ENCODE assay signal across 24 cellular contexts in the genomic region with DNA sequence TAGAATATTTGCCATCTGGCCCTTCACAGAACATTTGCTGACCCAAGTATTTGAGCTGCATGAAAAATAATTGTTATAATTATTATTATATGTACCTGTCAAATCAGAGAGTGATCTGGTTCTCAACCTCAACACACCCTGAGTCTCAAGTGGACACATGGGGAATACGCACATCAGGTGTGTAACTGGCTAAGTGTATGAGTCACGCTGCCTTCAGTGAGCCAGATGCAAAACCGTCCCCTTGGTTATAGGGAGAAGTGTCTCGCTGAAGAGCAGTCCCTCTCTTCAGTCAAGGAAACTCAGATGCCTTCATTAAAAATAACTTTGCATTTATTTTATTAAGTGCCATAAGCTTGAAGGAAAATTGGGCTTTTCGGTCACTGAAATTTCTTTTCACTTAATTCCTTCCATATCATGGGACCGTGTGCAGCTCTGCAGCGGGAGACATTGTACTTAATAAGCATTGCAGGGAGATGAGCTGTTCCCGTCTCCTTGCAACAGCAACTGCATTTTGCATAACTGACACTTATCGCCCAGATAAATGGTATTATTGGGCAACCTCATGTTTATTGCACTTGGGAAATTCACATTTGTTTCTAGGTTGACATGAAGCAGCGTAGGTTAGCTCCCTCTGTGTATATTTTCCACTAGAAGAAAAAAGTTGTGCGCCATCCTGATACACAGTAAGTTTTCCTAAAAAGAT.
DNase-seq lines count a peak whose midpoint lies in the region; ATAC-seq and TF ChIP-seq lines count a peak whose summit lies in the region.
"Had no signal": no experiment of that assay in that cellular context is flagged by ENCODE, and none has a peak within 500 bp of the region (broad histone marks: within the 10 kb centered on the region; RNA-seq: fewer than 3 reads in every experiment).

No MANE protein-coding gene starts in this region.

- no peak for TF ChIP-seq POLR2A in suprapubic skin (IDR thresholded peaks at IDR 0.05)

- peaks cover 8% of the 10 kb centered on the region for H3K36me3 Mint-ChIP-seq in progenitor cell of endocrine pancreas (ENCODE audit: insufficient read depth)
- H3K36me3 Mint-ChIP-seq: naive B cell had no signal

- ATAC-seq in HG02973 (IDR thresholded peaks at IDR 0.05; ENCODE audit: unreplicated experiment): no peak
- ATAC-seq: heart left ventricle, HepG2 had no signal

- H3K27ac ChIP-seq in caudate nucleus (ENCODE audit: low read depth, low read length) (peak overlapping the region; percentile 77), substantia nigra (ENCODE audit: low read depth, low read length, poor library complexity, severe bottlenecking) (peak overlapping the region; percentile 32), suprapubic skin (no peak overlapping the region)
- H3K27ac ChIP-seq: heart left ventricle, testis had no signal

- no peak overlapping the region for H3K4me3 ChIP-seq in suprapubic skin
- H3K4me3 ChIP-seq: heart left ventricle, testis had no signal

- DNase-seq in NOMO-1 treated with DMSO at 0.1 percent for 48 hours (lab: John Stamatoyannopoulos, UW; ENCODE audit: unreplicated experiment): peak; percentile 27
- no peak for DNase-seq in NOMO-1 treated with dmso at 0.1 percent for 144 hours (lab: John Stamatoyannopoulos, UW; ENCODE audit: unreplicated experiment)
- DNase-seq in NCI-H526 (lab: John Stamatoyannopoulos, UW): peak; percentile 91
- no peak for DNase-seq in caudate nucleus (lab: John Stamatoyannopoulos, UW)
- DNase-seq in substantia nigra (lab: John Stamatoyannopoulos, UW): no peak
- no peak for DNase-seq in progenitor cell of endocrine pancreas (ENCODE audit: low spot score, unreplicated experiment)
- no peak for DNase-seq in suprapubic skin (ENCODE audit: low spot score in 2 of 2)
- DNase-seq: activated CD4-positive, alpha-beta T cell treated with anti-CD3 and anti-CD28 coated beads, Interleukin-2, amount 50 U/mL, for 1 hour; activated naive CD4-positive, alpha-beta T cell treated with anti-CD3 and anti-CD28 coated beads for 36 hours; central memory CD4-positive, alpha-beta T cell; H7; heart left ventricle; Kasumi-1; mesendoderm; naive B cell; NCI-H1048; NCI-H187 treated with DMSO at 0.1 percent for 48 hours; occipital lobe; small intestine; stimulated activated CD4-positive, alpha-beta T cell treated with anti-CD3 and anti-CD28 coated beads, Interleukin-2, amount 100 ng/mL, for 24 hours; T-helper 9 cell; testis had no signal

- peaks cover 7% of the 10 kb centered on the region for H3K9me3 Mint-ChIP-seq in progenitor cell of endocrine pancreas (ENCODE audit: low read depth)
- H3K9me3 Mint-ChIP-seq: activated naive CD4-positive, alpha-beta T cell treated with anti-CD3 and anti-CD28 coated beads for 36 hours had no signal

- no peak for TF ChIP-seq EP300 in suprapubic skin (IDR thresholded peaks at IDR 0.05)

- H3K4me1 ChIP-seq in suprapubic skin: no peaks in the 10 kb centered on the region
- H3K4me1 ChIP-seq: heart left ventricle, testis had no signal

- peaks cover 14% of the 10 kb centered on the region for H3K4me1 Mint-ChIP-seq in progenitor cell of endocrine pancreas (ENCODE audit: low read depth)
- H3K4me1 Mint-ChIP-seq: naive B cell had no signal

- H3K9me3 ChIP-seq in suprapubic skin: no peaks in the 10 kb centered on the region
- H3K9me3 ChIP-seq: heart left ventricle, testis had no signal

- peaks cover 2% of the 10 kb centered on the region for H3K27me3 ChIP-seq in suprapubic skin
- H3K27me3 ChIP-seq: heart left ventricle, testis had no signal

- WGBS in suprapubic skin: 80% methylated on average over 11 of the region's 11 CpGs

- no peak overlapping the region for H3K4me3 Mint-ChIP-seq in progenitor cell of endocrine pancreas (ENCODE audit: low read depth)
- H3K4me3 Mint-ChIP-seq: activated naive CD4-positive, alpha-beta T cell treated with anti-CD3 and anti-CD28 coated beads for 36 hours; naive B cell had no signal

- TF ChIP-seq CTCF in progenitor cell of endocrine pancreas (IDR thresholded peaks at IDR 0.05; ENCODE audit: unreplicated experiment): no peak
- TF ChIP-seq CTCF in suprapubic skin (IDR thresholded peaks at IDR 0.05): no peak

- no peaks in the 10 kb centered on the region for H3K27me3 Mint-ChIP-seq in progenitor cell of endocrine pancreas

- no peaks in the 10 kb centered on the region for H3K36me3 ChIP-seq in suprapubic skin
- H3K36me3 ChIP-seq: heart left ventricle had no signal

- no peak overlapping the region for H3K27ac Mint-ChIP-seq in progenitor cell of endocrine pancreas
- H3K27ac Mint-ChIP-seq: activated naive CD4-positive, alpha-beta T cell treated with anti-CD3 and anti-CD28 coated beads for 36 hours; naive B cell had no signal

Comparison
In these comparisons a context has a peak if more than half of its experiments do, and no peak if none do; other contexts are left out.
1. DNase-seq: peak in NOMO-1 treated with DMSO at 0.1 percent for 48 hours (single experiment) and NCI-H526 (2 of 2); none in NOMO-1 treated with dmso at 0.1 percent for 144 hours (single experiment), caudate nucleus (0 of 61), substantia nigra (0 of 49), progenitor cell of endocrine pancreas (single experiment) and suprapubic skin (0 of 2).